ENCODE assay signal across 8 cellular contexts in genomic region chr6:116217069-116217468, GRCh38.
DNase-seq lines count a peak whose midpoint lies in the region; ATAC-seq and TF ChIP-seq lines count a peak whose summit lies in the region.

No MANE protein-coding gene starts in this region.

- peaks cover 14% of the 10 kb centered on the region; the same call in 1 of the 2 replicates for H3F3A ChIP-seq in SU-DHL-6 (ENCODE audit: insufficient read depth)

- H3K9me2 ChIP-seq in SU-DHL-6 (replicated peaks; ENCODE audit: insufficient read depth, low read length) = no peaks in the 10 kb centered on the region

- DNase-seq in activated naive CD4-positive, alpha-beta T cell treated with anti-CD3 and anti-CD28 coated beads, Interleukin-2, amount 50 U/mL, for 16 hours = no peak
- DNase-seq in HS-27A (ENCODE audit: low read depth) = peak; percentile 39
- peak; percentile 21 for DNase-seq in fibroblast of the conjunctiva (ENCODE audit: low read depth)
- no peak for DNase-seq in effector memory CD4-positive, alpha-beta T cell

- no peaks in the 10 kb centered on the region for H3K27me3 Mint-ChIP-seq in activated naive CD4-positive, alpha-beta T cell treated with anti-CD3 and anti-CD28 coated beads, Interleukin-2, amount 50 U/mL, for 24 hours

- H3K27me3 ChIP-seq in SU-DHL-6 (ENCODE audit: low read length) (no peaks in the 10 kb centered on the region), parathyroid adenoma (ENCODE audit: control insufficient read depth, insufficient read depth, low read length) (no peaks in the 10 kb centered on the region)
- H3K27me3 ChIP-seq in effector memory CD4-positive, alpha-beta T cell (replicated peaks; ENCODE audit: control insufficient read depth, insufficient read depth, low read length, poor library complexity, severe bottlenecking) = no peaks in the 10 kb centered on the region

- H3K4me1 ChIP-seq in parathyroid adenoma = peaks cover 6% of the 10 kb centered on the region
- no peaks in the 10 kb centered on the region for H3K4me1 ChIP-seq in effector memory CD4-positive, alpha-beta T cell (ENCODE audit: control insufficient read depth, insufficient read depth, low read length, poor library complexity, severe bottlenecking)

- TF ChIP-seq CTCF in SU-DHL-6 (IDR thresholded peaks at IDR 0.05; ENCODE audit: insufficient read depth, low read length, poor library complexity, severe bottlenecking) (peak; percentile 24), parathyroid adenoma (IDR thresholded peaks at IDR 0.05) (peak; percentile 37)

- peaks cover 7% of the 10 kb centered on the region for H3K4me1 Mint-ChIP-seq in activated naive CD4-positive, alpha-beta T cell treated with anti-CD3 and anti-CD28 coated beads, Interleukin-2, amount 50 U/mL, for 24 hours

- H3K9me3 Mint-ChIP-seq in activated naive CD4-positive, alpha-beta T cell treated with anti-CD3 and anti-CD28 coated beads, Interleukin-2, amount 50 U/mL, for 24 hours = no peaks in the 10 kb centered on the region

- no peak overlapping the region for H3K4me3 ChIP-seq in SU-DHL-6 (ENCODE audit: insufficient read depth, low read length, poor library complexity, severe bottlenecking)
- no peak overlapping the region for H3K4me3 ChIP-seq in parathyroid adenoma (ENCODE audit: low read depth, low read length)
- no peak overlapping the region for H3K4me3 ChIP-seq in effector memory CD4-positive, alpha-beta T cell (ENCODE audit: insufficient read depth, low read depth, low read length, poor library complexity, severe bottlenecking)

- H3K9ac ChIP-seq in SU-DHL-6 (ENCODE audit: low read length) = no peak overlapping the region
- H3K9ac ChIP-seq in parathyroid adenoma = no peak overlapping the region

- H2AFZ ChIP-seq in SU-DHL-6 (ENCODE audit: low read depth, low read length, severe bottlenecking) (no peak overlapping the region), parathyroid adenoma (no peak overlapping the region)

- no peak overlapping the region for H3K4me3 Mint-ChIP-seq in activated naive CD4-positive, alpha-beta T cell treated with anti-CD3 and anti-CD28 coated beads, Interleukin-2, amount 50 U/mL, for 24 hours

- peak overlapping the region; percentile 62 for H3K27ac Mint-ChIP-seq in activated naive CD4-positive, alpha-beta T cell treated with anti-CD3 and anti-CD28 coated beads, Interleukin-2, amount 50 U/mL, for 24 hours

- H4K20me1 ChIP-seq in SU-DHL-6 (ENCODE audit: low read depth, low read length) = no peaks in the 10 kb centered on the region

- H3K36me3 ChIP-seq in SU-DHL-6 (ENCODE audit: low read length) (no peaks in the 10 kb centered on the region), parathyroid adenoma (ENCODE audit: control insufficient read depth, insufficient read depth, low read length) (no peaks in the 10 kb centered on the region)
- H3K36me3 ChIP-seq in effector memory CD4-positive, alpha-beta T cell (ENCODE audit: control insufficient read depth, insufficient read depth, low read length) = no peaks in the 10 kb centered on the region

- no peak overlapping the region for H3K27ac ChIP-seq in SU-DHL-6 (ENCODE audit: low read depth, low read length)
- H3K27ac ChIP-seq in parathyroid adenoma = no peak overlapping the region
- no peak overlapping the region for H3K27ac ChIP-seq in effector memory CD4-positive, alpha-beta T cell (ENCODE audit: insufficient read depth, low read length, poor library complexity, severe bottlenecking)

- H3K79me2 ChIP-seq in SU-DHL-6 (ENCODE audit: insufficient read depth, low read length) = no peaks in the 10 kb centered on the region
- no peaks in the 10 kb centered on the region for H3K79me2 ChIP-seq in parathyroid adenoma

- H3K4me2 ChIP-seq in SU-DHL-6 (ENCODE audit: low read depth, low read length, poor library complexity, severe bottlenecking) (no peak overlapping the region), parathyroid adenoma (ENCODE audit: low read length) (no peak overlapping the region)

- H3K9me3 ChIP-seq in SU-DHL-6 (ENCODE audit: insufficient read depth, low read length) (no peaks in the 10 kb centered on the region), parathyroid adenoma (ENCODE audit: control insufficient read depth, low read length) (no peaks in the 10 kb centered on the region)
- no peaks in the 10 kb centered on the region for H3K9me3 ChIP-seq in effector memory CD4-positive, alpha-beta T cell (ENCODE audit: control insufficient read depth, low read length)

- no peak for ATAC-seq in HG03457 (IDR thresholded peaks at IDR 0.05; ENCODE audit: unreplicated experiment)

- H3K36me3 Mint-ChIP-seq in activated naive CD4-positive, alpha-beta T cell treated with anti-CD3 and anti-CD28 coated beads, Interleukin-2, amount 50 U/mL, for 24 hours = no peaks in the 10 kb centered on the region

Comparison
In these comparisons a context has a peak if more than half of its experiments do, and no peak if none do; other contexts are left out.
1. DNase-seq: peak in HS-27A (single experiment) and fibroblast of the conjunctiva (single experiment); none in activated naive CD4-positive, alpha-beta T cell treated with anti-CD3 and anti-CD28 coated beads, Interleukin-2, amount 50 U/mL, for 16 hours (single experiment) and effector memory CD4-positive, alpha-beta T cell (0 of 3).